ENCODE assay signal across 31 cellular contexts in genomic region chr14:102999227-102999895, GRCh38.
"Had no signal": no experiment of that assay in that cellular context is flagged by ENCODE, and none has a peak within 500 bp of the region (broad histone marks: within the 10 kb centered on the region; RNA-seq: fewer than 3 reads in every experiment).

No MANE protein-coding gene starts in this region.

- H3K27me3 ChIP-seq: dorsolateral prefrontal cortex, gastroesophageal sphincter, sigmoid colon, suprapubic skin, tibial artery had no signal

- H3K4me3 Mint-ChIP-seq: activated CD4-positive, alpha-beta memory T cell treated with anti-CD3 and anti-CD28 coated beads, Interleukin-2, amount 10 ng/mL, durations not matched to agents 7 days and 5 days; activated CD4-positive, alpha-beta T cell treated with anti-CD3 and anti-CD28 coated beads, Interleukin-2, amount 10 ng/mL, durations not matched to agents 7 days and 5 days; activated naive CD4-positive, alpha-beta T cell treated with anti-CD3 and anti-CD28 coated beads, Interleukin-2, amount 50 U/mL, for 24 hours; activated naive CD8-positive, alpha-beta T cell treated with anti-CD3 and anti-CD28 coated beads, Interleukin-2, amount 50 U/mL, for 24 hours; activated T-cell treated with anti-CD3 and anti-CD28 coated beads, Interleukin-2, amount 50 U/mL, for 24 hours; brain; naive thymus-derived CD4-positive, alpha-beta T cell; neural crest cell; T-helper 2 cell treated with Interferon-gamma antibody and Interleukin-4, amounts not matched to agents 5 μg/mL and 100 μg/mL, for 36 hours had no signal

- H3K27ac ChIP-seq: coronary artery, gastroesophageal sphincter, parathyroid adenoma, psoas muscle, sigmoid colon, suprapubic skin, tibial artery, WERI-Rb-1 had no signal

- H3K9me3 Mint-ChIP-seq: activated CD4-positive, alpha-beta memory T cell treated with anti-CD3 and anti-CD28 coated beads, Interleukin-2, amount 10 ng/mL, durations not matched to agents 7 days and 5 days; activated CD4-positive, alpha-beta T cell treated with anti-CD3 and anti-CD28 coated beads, Interleukin-2, amount 10 ng/mL, durations not matched to agents 7 days and 5 days; activated naive CD4-positive, alpha-beta T cell treated with anti-CD3 and anti-CD28 coated beads, Interleukin-2, amount 50 U/mL, for 24 hours; activated naive CD8-positive, alpha-beta T cell treated with anti-CD3 and anti-CD28 coated beads, Interleukin-2, amount 50 U/mL, for 24 hours; activated T-cell treated with anti-CD3 and anti-CD28 coated beads, Interleukin-2, amount 50 U/mL, for 24 hours; brain; naive thymus-derived CD4-positive, alpha-beta T cell; neural crest cell; T-helper 2 cell treated with Interferon-gamma antibody and Interleukin-4, amounts not matched to agents 5 μg/mL and 100 μg/mL, for 36 hours had no signal

- H3K4me3 ChIP-seq: coronary artery, dorsolateral prefrontal cortex, gastroesophageal sphincter, psoas muscle, sigmoid colon, suprapubic skin, tibial artery had no signal

- H3K4me1 Mint-ChIP-seq: activated CD4-positive, alpha-beta memory T cell treated with anti-CD3 and anti-CD28 coated beads, Interleukin-2, amount 10 ng/mL, durations not matched to agents 7 days and 5 days; activated CD4-positive, alpha-beta T cell treated with anti-CD3 and anti-CD28 coated beads, Interleukin-2, amount 10 ng/mL, durations not matched to agents 7 days and 5 days; activated naive CD4-positive, alpha-beta T cell treated with anti-CD3 and anti-CD28 coated beads, Interleukin-2, amount 50 U/mL, for 24 hours; activated naive CD8-positive, alpha-beta T cell treated with anti-CD3 and anti-CD28 coated beads, Interleukin-2, amount 50 U/mL, for 24 hours; brain; naive thymus-derived CD4-positive, alpha-beta T cell; neural crest cell had no signal

- H3K9me3 ChIP-seq: gastroesophageal sphincter, psoas muscle, sigmoid colon, suprapubic skin, tibial artery had no signal

- H3K27ac Mint-ChIP-seq: activated CD4-positive, alpha-beta memory T cell treated with anti-CD3 and anti-CD28 coated beads, Interleukin-2, amount 10 ng/mL, durations not matched to agents 7 days and 5 days; activated CD4-positive, alpha-beta T cell treated with anti-CD3 and anti-CD28 coated beads, Interleukin-2, amount 10 ng/mL, durations not matched to agents 7 days and 5 days; activated naive CD4-positive, alpha-beta T cell treated with anti-CD3 and anti-CD28 coated beads, Interleukin-2, amount 50 U/mL, for 24 hours; activated naive CD8-positive, alpha-beta T cell treated with anti-CD3 and anti-CD28 coated beads, Interleukin-2, amount 50 U/mL, for 24 hours; activated T-cell treated with anti-CD3 and anti-CD28 coated beads, Interleukin-2, amount 50 U/mL, for 24 hours; naive thymus-derived CD4-positive, alpha-beta T cell; T-helper 2 cell treated with Interferon-gamma antibody and Interleukin-4, amounts not matched to agents 5 μg/mL and 100 μg/mL, for 36 hours had no signal

- FAIRE-seq: kidney, TTC549 had no signal

- ATAC-seq: activated naive CD8-positive, alpha-beta T cell treated with anti-CD3 and anti-CD28 coated beads, Interleukin-2, amount 50 U/mL, for 24 hours; gastroesophageal sphincter; naive thymus-derived CD4-positive, alpha-beta T cell; psoas muscle had no signal

- H2AFZ ChIP-seq: parathyroid adenoma had no signal

- H3K9ac ChIP-seq: parathyroid adenoma had no signal

- H3K27me3 Mint-ChIP-seq: activated CD4-positive, alpha-beta memory T cell treated with anti-CD3 and anti-CD28 coated beads, Interleukin-2, amount 10 ng/mL, durations not matched to agents 7 days and 5 days; activated CD4-positive, alpha-beta T cell treated with anti-CD3 and anti-CD28 coated beads, Interleukin-2, amount 10 ng/mL, durations not matched to agents 7 days and 5 days; activated naive CD4-positive, alpha-beta T cell treated with anti-CD3 and anti-CD28 coated beads, Interleukin-2, amount 50 U/mL, for 24 hours; activated naive CD8-positive, alpha-beta T cell treated with anti-CD3 and anti-CD28 coated beads, Interleukin-2, amount 50 U/mL, for 24 hours; activated T-cell treated with anti-CD3 and anti-CD28 coated beads, Interleukin-2, amount 50 U/mL, for 24 hours; brain; naive thymus-derived CD4-positive, alpha-beta T cell had no signal

- DNase-seq: activated CD4-positive, alpha-beta memory T cell treated with anti-CD3 and anti-CD28 coated beads, Interleukin-2, amount 10 ng/mL, durations not matched to agents 7 days and 5 days; activated CD4-positive, alpha-beta T cell treated with anti-CD3 and anti-CD28 coated beads, Interleukin-2, amount 10 ng/mL, durations not matched to agents 7 days and 5 days; activated CD4-positive, CD25-positive, alpha-beta regulatory T cell treated with anti-CD3 and anti-CD28 coated beads, Interleukin-2, amount 50 U/mL, for 72 hours; activated CD8-positive, alpha-beta memory T cell treated with anti-CD3 and anti-CD28 coated beads, Interleukin-2, amount 50 U/mL, for 48 hours; activated naive CD8-positive, alpha-beta T cell treated with anti-CD3 and anti-CD28 coated beads, Interleukin-2, amount 50 U/mL, for 24 hours; activated T-cell treated with anti-CD3 and anti-CD28 coated beads, Interleukin-2, amount 50 U/mL, for 24 hours; dorsolateral prefrontal cortex; effector memory CD4-positive, alpha-beta T cell; hippocampal formation; kidney; left colon; midbrain; naive thymus-derived CD4-positive, alpha-beta T cell; nucleus accumbens; sigmoid colon; stimulated activated CD4-positive, alpha-beta T cell treated with anti-CD3 and anti-CD28 coated beads, Interleukin-15, amount 100 ng/mL, for 24 hours; stimulated activated CD4-positive, alpha-beta T cell treated with anti-CD3 and anti-CD28 coated beads, Interleukin-2, amount 100 ng/mL, for 24 hours; stimulated activated naive CD4-positive, alpha-beta T cell; T-helper 1 cell; tibial artery; WERI-Rb-1 had no signal

- H3K4me1 ChIP-seq: gastroesophageal sphincter, parathyroid adenoma, psoas muscle, sigmoid colon, suprapubic skin, tibial artery had no signal
